23 cellular contexts compared by ENCODE assay signal in the genomic region with DNA sequence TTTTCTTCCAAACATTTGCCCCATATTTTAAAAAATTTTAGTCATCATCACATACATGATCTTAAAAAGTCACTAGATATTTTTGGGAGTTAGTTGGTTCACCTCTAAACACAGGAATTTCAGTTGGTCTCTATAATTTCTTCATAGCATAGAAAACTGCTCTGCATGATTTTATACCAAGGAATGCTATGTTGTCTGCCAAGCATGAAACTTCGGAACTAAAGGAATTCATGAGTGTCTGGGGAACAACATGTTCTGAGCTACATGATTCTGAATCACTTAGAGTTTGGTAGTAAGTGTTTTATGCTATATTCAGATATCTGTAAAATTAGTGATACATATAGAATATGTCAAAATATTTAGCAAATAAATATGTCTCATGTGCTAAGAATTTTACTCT.
A peak's percentile ranks its signal among the peaks of the same experiment; 100 is the strongest.
DNase-seq lines count a peak whose midpoint lies in the region; ATAC-seq and TF ChIP-seq lines count a peak whose summit lies in the region.
"Had no signal": no experiment of that assay in that cellular context is flagged by ENCODE, and none has a peak within 500 bp of the region (broad histone marks: within the 10 kb centered on the region; RNA-seq: fewer than 3 reads in every experiment).

No MANE protein-coding gene starts in this region.

- POLR2A ChIA-PET in MCF 10A (lab: Yijun Ruan, JAX) = interaction anchor here (1.0 to 1.3 kb wide), 3 partner anchors 10 to 342 kb away, joined by 3 to 5 read pairs (median 3); no protein-coding TSS in a partner anchor

- no peaks in the 10 kb centered on the region for H3K36me3 ChIP-seq in breast epithelium
- H3K36me3 ChIP-seq: esophagus squamous epithelium, heart right ventricle, uterus had no signal

- H3K27ac Mint-ChIP-seq in MCF 10A (ENCODE audit: low read depth, unreplicated experiment) = peak overlapping the region; percentile 81
- H3K27ac Mint-ChIP-seq: activated T-helper 17 cell treated with anti-CD3 and anti-CD28 coated beads, Interleukin-2, amount 50 U/mL, for 72 hours had no signal

- no peak overlapping the region for H3K4me3 ChIP-seq in breast epithelium
- H3K4me3 ChIP-seq in astrocyte of the spinal cord (ENCODE audit: low read depth, low read length) = no peak overlapping the region
- H3K4me3 ChIP-seq: esophagus squamous epithelium, heart right ventricle, mucosa of descending colon, uterus had no signal

- H3K4me3 Mint-ChIP-seq in MCF 10A (ENCODE audit: unreplicated experiment) = no peak overlapping the region
- H3K4me3 Mint-ChIP-seq: activated CD4-positive, alpha-beta T cell treated with anti-CD3 and anti-CD28 coated beads for 36 hours; activated T-helper 17 cell treated with anti-CD3 and anti-CD28 coated beads, Interleukin-2, amount 50 U/mL, for 72 hours had no signal

- DNase-seq in MCF 10A (ENCODE audit: unreplicated experiment) (peak; percentile 45), breast epithelium (ENCODE audit: low spot score in 2 of 2) (no peak), astrocyte of the spinal cord (ENCODE audit: low read depth, low spot score) (peak; percentile 74), foreskin keratinocyte (peak; percentile 69 to 88), stromal cell of bone marrow (ENCODE audit: low read depth) (peak; percentile 41), NCI-H524 (lab: John Stamatoyannopoulos, UW) (no peak), DMS53 treated with DMSO at 0.1 percent for 48 hours (lab: John Stamatoyannopoulos, UW; ENCODE audit: unreplicated experiment) (no peak)
- DNase-seq: activated CD4-positive, alpha-beta T cell treated with anti-CD3 and anti-CD28 coated beads for 36 hours; C1 segment of cervical spinal cord; DMS 273 treated with DMSO at 0.1 percent for 48 hours; effector CD4-positive, alpha-beta T cell; esophagus squamous epithelium; GDM1; heart right ventricle; left ventricle myocardium superior; mucosa of descending colon; NCI-H1417 treated with DMSO at 0.1 percent for 48 hours; NCI-H526; retina; Right ventricle myocardium superior; uterus had no signal

- TF ChIP-seq POLR2A in breast epithelium (IDR thresholded peaks at IDR 0.05) = no peak

- peaks cover 4% of the 10 kb centered on the region for H3K4me1 Mint-ChIP-seq in MCF 10A (ENCODE audit: insufficient read depth, unreplicated experiment)

- in situ Hi-C loops in astrocyte of the spinal cord (cut with HindIII; ENCODE audit: low sequenced_read_pairs) = no loop called here

- no peaks in the 10 kb centered on the region for H3K9me3 ChIP-seq in breast epithelium
- H3K9me3 ChIP-seq: esophagus squamous epithelium, heart right ventricle, mucosa of descending colon, uterus had no signal

- no peaks in the 10 kb centered on the region for H3K27me3 ChIP-seq in breast epithelium
- no peaks in the 10 kb centered on the region for H3K27me3 ChIP-seq in foreskin keratinocyte
- H3K27me3 ChIP-seq: heart right ventricle, uterus had no signal

- CTCF ChIA-PET in MCF 10A (lab: Yijun Ruan, JAX) = interaction anchor here (0.6 kb wide), 1 partner anchor 33 kb away, joined by 3 read pairs; no protein-coding TSS in a partner anchor

- BruUV-seq in MCF 10A (replicated peaks; lab: Mats Ljungman, UMichigan) = no TSS peak

- H3K4me1 ChIP-seq in breast epithelium (no peaks in the 10 kb centered on the region), foreskin keratinocyte (peaks cover 36% of the 10 kb centered on the region)
- H3K4me1 ChIP-seq: esophagus squamous epithelium, heart right ventricle, uterus had no signal

- intact Hi-C loops in MCF 10A (cut with micrococcal nuclease) = no loop called here
- intact Hi-C loops in breast epithelium (cut with DNase I; ENCODE audit: low total_unique reads) = no loop called here

- H3K9me3 Mint-ChIP-seq in MCF 10A (ENCODE audit: unreplicated experiment) = peaks cover 6% of the 10 kb centered on the region
- H3K9me3 Mint-ChIP-seq: activated T-helper 17 cell treated with anti-CD3 and anti-CD28 coated beads, Interleukin-2, amount 50 U/mL, for 72 hours had no signal

- H3K36me3 Mint-ChIP-seq in MCF 10A (ENCODE audit: insufficient read depth, unreplicated experiment) = no peaks in the 10 kb centered on the region

- H3K27ac ChIP-seq in breast epithelium (no peak overlapping the region), foreskin keratinocyte (peak overlapping the region; percentile 20)
- H3K27ac ChIP-seq: esophagus squamous epithelium, heart right ventricle, uterus had no signal

- H3K27me3 Mint-ChIP-seq in MCF 10A (ENCODE audit: insufficient read depth, unreplicated experiment) = no peaks in the 10 kb centered on the region

- peak; percentile 76 for ATAC-seq in foreskin keratinocyte
- no peak for ATAC-seq in GM21825 (IDR thresholded peaks at IDR 0.05; ENCODE audit: unreplicated experiment)
- ATAC-seq: activated CD4-positive, alpha-beta T cell treated with anti-CD3 and anti-CD28 coated beads for 36 hours; activated T-helper 17 cell treated with anti-CD3 and anti-CD28 coated beads, Interleukin-2, amount 50 U/mL, for 72 hours; heart right ventricle; left ventricle myocardium superior; mucosa of descending colon had no signal

- TF ChIP-seq CTCF in MCF 10A (IDR thresholded peaks at IDR 0.05; ENCODE audit: unreplicated experiment) = no peak
- no peak for TF ChIP-seq CTCF in breast epithelium (IDR thresholded peaks at IDR 0.05)
- TF ChIP-seq CTCF in astrocyte of the spinal cord (IDR thresholded peaks at IDR 0.05; ENCODE audit: low read depth, low read length) = no peak
- no peak for TF ChIP-seq CTCF in foreskin keratinocyte (conservative IDR thresholded peaks at IDR 0.05)

Comparison
In these comparisons a context has a peak if more than half of its experiments do, and no peak if none do; other contexts are left out.
1. DNase-seq: peak in MCF 10A (single experiment), astrocyte of the spinal cord (single experiment), foreskin keratinocyte (2 of 2) and stromal cell of bone marrow (single experiment); none in breast epithelium (0 of 2), NCI-H524 (0 of 2) and DMS53 treated with DMSO at 0.1 percent for 48 hours (single experiment).